Comparison of ENCODE assay signal across 19 cellular contexts in the genomic region with DNA sequence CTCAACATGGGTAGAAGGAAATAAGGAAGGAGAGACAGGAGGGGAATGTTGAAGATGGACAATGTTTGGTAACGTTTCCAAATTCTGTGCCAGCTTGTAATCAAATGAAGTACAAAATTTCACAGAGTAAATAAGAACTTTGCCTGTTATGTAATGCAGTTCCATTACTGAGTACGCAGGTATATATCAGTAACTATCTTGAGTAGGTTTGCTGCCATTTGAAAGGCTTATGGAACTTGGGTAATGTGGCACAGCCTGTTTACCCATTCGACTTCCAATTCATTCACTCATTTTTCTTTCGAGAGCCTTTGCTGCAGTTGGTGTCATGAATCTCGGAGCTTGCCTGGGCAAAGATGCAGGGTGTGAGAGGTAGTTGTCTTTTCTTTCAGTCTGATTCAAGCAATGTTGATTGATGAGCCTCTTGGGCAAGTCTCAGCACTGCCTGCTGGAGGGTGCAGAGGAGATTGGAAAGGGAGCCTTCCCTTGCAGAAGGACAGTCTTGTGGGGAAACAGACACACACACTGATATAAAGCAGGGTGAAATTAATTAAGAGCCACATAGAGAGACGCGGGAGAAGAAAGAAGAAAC.
"Had no signal": no experiment of that assay in that cellular context is flagged by ENCODE, and none has a peak within 500 bp of the region (broad histone marks: within the 10 kb centered on the region; RNA-seq: fewer than 3 reads in every experiment).

No MANE protein-coding gene starts in this region.

- H3K9me3 ChIP-seq: esophagus muscularis mucosa, neutrophil, transverse colon had no signal

- H3K27ac ChIP-seq: brain microvascular endothelial cell, coronary artery, esophagus muscularis mucosa, neutrophil, transverse colon had no signal

- DNase-seq: activated CD4-positive, alpha-beta T cell treated with anti-CD3 and anti-CD28 coated beads, Interleukin-2, amount 10 ng/mL, durations not matched to agents 7 days and 5 days; activated CD8-positive, alpha-beta T cell treated with anti-CD3 and anti-CD28 coated beads, Interleukin-2, amount 10 ng/mL, durations not matched to agents 7 days and 5 days; activated effector memory CD4-positive, alpha-beta T cell treated with Interleukin-2 at 50 U/mL for 16 hours; activated naive CD4-positive, alpha-beta T cell treated with anti-CD3 and anti-CD28 coated beads, Interleukin-2, amount 50 U/mL, for 16 hours; activated T-cell treated with anti-CD3 and anti-CD28 coated beads, Interleukin-2, amount 50 U/mL, for 4 hours; aorta; brain microvascular endothelial cell; immature natural killer cell; mesendoderm; naive thymus-derived CD4-positive, alpha-beta T cell; stimulated activated CD4-positive, alpha-beta T cell treated with anti-CD3 and anti-CD28 coated beads, Interleukin-2, amount 100 ng/mL, for 24 hours; stimulated activated naive CD8-positive, alpha-beta T cell treated with anti-CD3 and anti-CD28 coated beads, Interleukin-15, Interleukin-2, amounts not matched to agents 100 U/mL and 50 U/mL, for 24 hours; substantia nigra; T-cell; transverse colon had no signal

- H3K36me3 ChIP-seq: brain microvascular endothelial cell, esophagus muscularis mucosa, neutrophil, transverse colon had no signal

- H3K4me1 ChIP-seq: transverse colon had no signal

- ATAC-seq: activated CD8-positive, alpha-beta T cell treated with anti-CD3 and anti-CD28 coated beads, Interleukin-2, amount 10 ng/mL, durations not matched to agents 7 days and 5 days; activated T-cell treated with anti-CD3 and anti-CD28 coated beads, Interleukin-2, amount 50 U/mL, for 4 hours; naive thymus-derived CD4-positive, alpha-beta T cell; SK-N-SH treated with all-trans-retinoic acid at 6 μM for 48 hours; stimulated activated naive CD8-positive, alpha-beta T cell treated with anti-CD3 and anti-CD28 coated beads, Interleukin-15, Interleukin-2, amounts not matched to agents 100 U/mL and 50 U/mL, for 24 hours; T-cell had no signal

- H3K4me3 ChIP-seq: coronary artery, esophagus muscularis mucosa, transverse colon had no signal

- H3K27me3 ChIP-seq: brain microvascular endothelial cell, esophagus muscularis mucosa, neutrophil, transverse colon had no signal
